In genomic region chr1:47109482-47109881, GRCh38 we compare ENCODE assay signal across 13 cellular contexts. TPM values are rescaled to one million over a fixed set of nuclear protein-coding genes. Genes with fewer than 3 reads are reported as not detected.
"Had no signal": no experiment of that assay in that cellular context is flagged by ENCODE, and none has a peak within 500 bp of the region (broad histone marks: within the 10 kb centered on the region; RNA-seq: fewer than 3 reads in every experiment).

No MANE protein-coding gene starts in this region.

RNA-seq across cellular contexts. Expression of gene CYP4A22, which starts 27.8 kb away (rescaled TPM):
- total RNA-seq: heart right ventricle, left lung, mesothelial cell of epicardium, myocyte, natural killer cell, neural crest cell, osteocyte, pulmonary artery endothelial cell, right atrium auricular region, stomach, urinary bladder had no signal
- polyA plus RNA-seq: heart right ventricle, sigmoid colon, stomach, urinary bladder had no signal

RNA-seq across cellular contexts. Expression of gene CYP4Z1, which starts 42.5 kb away (rescaled TPM):
- total RNA-seq: mesothelial cell of epicardium, mucosa of gallbladder, myocyte, natural killer cell, neural crest cell, osteocyte, pulmonary artery endothelial cell had no signal
- polyA plus RNA-seq: sigmoid colon had no signal
